Comparison of ENCODE assay signal across 16 cellular contexts in the genomic region with DNA sequence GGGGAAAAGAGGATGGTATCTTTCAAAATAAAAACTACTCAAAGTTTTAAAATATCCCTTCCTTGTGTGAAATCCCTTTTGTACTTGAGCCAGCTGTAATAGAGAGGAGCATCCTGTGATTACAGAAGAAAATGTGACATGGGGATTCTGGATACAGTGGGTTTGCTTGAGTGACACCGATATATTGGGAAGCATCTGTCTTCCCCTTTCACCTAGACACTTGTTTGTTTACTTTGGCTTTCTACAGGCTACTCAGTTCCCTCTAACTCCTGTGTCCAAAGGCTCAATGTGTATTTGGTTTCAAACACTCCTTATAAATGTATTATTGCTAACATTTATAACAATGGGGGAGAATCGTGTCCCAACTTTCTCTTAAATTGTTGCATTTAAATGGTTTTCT. TPM values are rescaled to one million over a fixed set of nuclear protein-coding genes. Genes with fewer than 3 reads are reported as not detected.
DNase-seq lines count a peak whose midpoint lies in the region; ATAC-seq and TF ChIP-seq lines count a peak whose summit lies in the region.
"Had no signal": no experiment of that assay in that cellular context is flagged by ENCODE, and none has a peak within 500 bp of the region (broad histone marks: within the 10 kb centered on the region; RNA-seq: fewer than 3 reads in every experiment).

No MANE protein-coding gene starts in this region.

- DNase-seq in heart right ventricle (no peak), Right ventricle myocardium inferior (ENCODE audit: missing footprints) (no peak), SJCRH30 (peak in 1 of 2 experiments; percentile 67), myocyte (ENCODE audit: low read depth) (peak; percentile 62), upper lobe of right lung (no peak), NAMALWA (ENCODE audit: low spot score) (no peak), NK-92 (lab: John Stamatoyannopoulos, UW; ENCODE audit: unreplicated experiment) (no peak)
- DNase-seq: ACHN; C1 segment of cervical spinal cord; CD8-positive, alpha-beta memory T cell; NCI-H1436 treated with DMSO at 0.1 percent for 48 hours; NCI-H2029 treated with DMSO at 0.1 percent for 48 hours; NCI-H524; PC-3; RPMI8226 had no signal

- H3K36me3 ChIP-seq in heart right ventricle (peaks cover 0 to 19% (median 0%) of the 10 kb centered on the region in 9 donors), SJCRH30 (no peaks in the 10 kb centered on the region), upper lobe of right lung (no peaks in the 10 kb centered on the region)

- H3K9me3 ChIP-seq in heart right ventricle: no peaks in the 10 kb centered on the region
- no peaks in the 10 kb centered on the region for H3K9me3 ChIP-seq in SJCRH30 (replicated peaks)
- no peaks in the 10 kb centered on the region for H3K9me3 ChIP-seq in upper lobe of right lung

- H3K4me1 ChIP-seq in heart right ventricle (peaks cover 0 to 52% (median 42%) of the 10 kb centered on the region in 9 donors), SJCRH30 (peaks cover 20% of the 10 kb centered on the region), upper lobe of right lung (no peaks in the 10 kb centered on the region)

- H3K27ac ChIP-seq in heart right ventricle (peak overlapping the region in 6 of 10 donors; percentile 32 to 61 (median 46)), SJCRH30 (peak overlapping the region; percentile 3; the same call in 1 of the 2 replicates), upper lobe of right lung (no peak overlapping the region)
- H3K27ac ChIP-seq: KMS-11 had no signal

- intact Hi-C loops in heart right ventricle (cut with DNase I) (no loop called here), Right ventricle myocardium inferior (cut with DNase I) (no loop called here), upper lobe of right lung (cut with DNase I) (no loop called here)

- 46 to 60% methylated on average over 2 of the region's 2 CpGs for WGBS in heart right ventricle, 2 donors

- ATAC-seq in heart right ventricle (peak in 3 of 8 donors; percentile 25 to 42 (median 36)), Right ventricle myocardium inferior (no peak), upper lobe of right lung (peak; percentile 50)
- ATAC-seq: PC-3 had no signal

- no peak overlapping the region for H3K4me3 ChIP-seq in heart right ventricle
- H3K4me3 ChIP-seq in SJCRH30: no peak overlapping the region
- no peak overlapping the region for H3K4me3 ChIP-seq in upper lobe of right lung

- no peak for TF ChIP-seq CTCF in heart right ventricle (IDR thresholded peaks at IDR 0.05)
- no peak for TF ChIP-seq CTCF in upper lobe of right lung (IDR thresholded peaks at IDR 0.05)

- no peaks in the 10 kb centered on the region for H3K27me3 ChIP-seq in heart right ventricle
- no peaks in the 10 kb centered on the region for H3K27me3 ChIP-seq in SJCRH30
- no peaks in the 10 kb centered on the region for H3K27me3 ChIP-seq in upper lobe of right lung

RNA-seq across cellular contexts. Expression of gene CPED1, which starts 24.4 kb away (rescaled TPM):
- total RNA-seq in heart right ventricle (10 to 100 TPM; 16.3 to 56.5 (median 40.9) TPM), Right ventricle myocardium inferior (27.5 TPM), myocyte (19.3 and 26.5 TPM in 2 replicates), upper lobe of right lung (39.2 TPM)
- 1 to 10 TPM; 3.9 to 4.0 TPM for polyA plus RNA-seq in heart right ventricle
- total RNA-seq in SJCRH30 (2014; rRNA removed; shearing (Covaris generic)): 3.6 and 4.4 TPM in 2 replicates
- 9.3 TPM for polyA plus RNA-seq in myocyte (2012)
- polyA plus RNA-seq: CD8-positive, alpha-beta memory T cell had no signal
